In genomic region chr17:72115789-72116520, GRCh38 we compare ENCODE assay signal across 19 cellular contexts. TPM values are rescaled to one million over a fixed set of nuclear protein-coding genes. Genes with fewer than 3 reads are reported as not detected.
DNase-seq lines count a peak whose midpoint lies in the region; ATAC-seq and TF ChIP-seq lines count a peak whose summit lies in the region.
"Had no signal": no experiment of that assay in that cellular context is flagged by ENCODE, and none has a peak within 500 bp of the region (broad histone marks: within the 10 kb centered on the region; RNA-seq: fewer than 3 reads in every experiment).

No MANE protein-coding gene starts in this region.

- POLR2A ChIA-PET in GM10248 (lab: Yijun Ruan, JAX): no interaction called here

- in situ Hi-C loops in brain microvascular endothelial cell (cut with HindIII; ENCODE audit: low pct_ligation_motif_present, low sequenced_read_pairs): no loop called here

- TF ChIP-seq CTCF in GM10248 (IDR thresholded peaks at IDR 0.05; ENCODE audit: control extremely low read depth, extremely low read depth, low read depth, missing control alignments): no peak
- no peak for TF ChIP-seq CTCF in glutamatergic neuron (IDR thresholded peaks at IDR 0.05; ENCODE audit: partially characterized antibody, unreplicated experiment)
- no peak for TF ChIP-seq CTCF in neural progenitor cell (IDR thresholded peaks at IDR 0.05)
- TF ChIP-seq CTCF in brain microvascular endothelial cell (IDR thresholded peaks at IDR 0.05; ENCODE audit: low read depth, low read length, missing control alignments): no peak

- H3K36me3 ChIP-seq in NT2/D1 (ENCODE audit: insufficient read depth, insufficient read length, low read length) (no peaks in the 10 kb centered on the region), neural progenitor cell (no peaks in the 10 kb centered on the region), brain microvascular endothelial cell (replicated peaks) (no peaks in the 10 kb centered on the region)
- H3K36me3 ChIP-seq: gastrocnemius medialis had no signal

- H3K27me3 Mint-ChIP-seq in glutamatergic neuron (ENCODE audit: unreplicated experiment) (peaks cover 23% of the 10 kb centered on the region), neural progenitor cell (ENCODE audit: insufficient read depth, low read depth) (peaks cover 55% of the 10 kb centered on the region)
- peaks cover 71% of the 10 kb centered on the region for H3K27me3 Mint-ChIP-seq in activated naive CD4-positive, alpha-beta T cell treated with anti-CD3 and anti-CD28 coated beads for 36 hours (ENCODE audit: low read depth)

- ATAC-seq in GM18868 (IDR thresholded peaks at IDR 0.05; ENCODE audit: unreplicated experiment): no peak
- ATAC-seq: gastrocnemius medialis had no signal

- H3K36me3 Mint-ChIP-seq in glutamatergic neuron (ENCODE audit: unreplicated experiment): no peaks in the 10 kb centered on the region
- no peaks in the 10 kb centered on the region for H3K36me3 Mint-ChIP-seq in neural progenitor cell
- no peaks in the 10 kb centered on the region for H3K36me3 Mint-ChIP-seq in activated naive CD4-positive, alpha-beta T cell treated with anti-CD3 and anti-CD28 coated beads for 36 hours (ENCODE audit: low read depth)
- H3K36me3 Mint-ChIP-seq: activated naive CD8-positive, alpha-beta T cell had no signal

- H3K4me1 ChIP-seq in NT2/D1 (ENCODE audit: insufficient read depth, insufficient read length): peaks cover 8% of the 10 kb centered on the region
- H3K4me1 ChIP-seq in neural progenitor cell: peaks cover 53% of the 10 kb centered on the region

- peaks cover 5% of the 10 kb centered on the region for H3K4me1 Mint-ChIP-seq in glutamatergic neuron (ENCODE audit: low read depth, unreplicated experiment)
- peaks cover 44% of the 10 kb centered on the region for H3K4me1 Mint-ChIP-seq in neural progenitor cell
- peaks cover 22% of the 10 kb centered on the region for H3K4me1 Mint-ChIP-seq in activated naive CD4-positive, alpha-beta T cell treated with anti-CD3 and anti-CD28 coated beads for 36 hours (ENCODE audit: low read depth)

- peak overlapping the region; percentile 72 for H3K4me3 Mint-ChIP-seq in glutamatergic neuron (ENCODE audit: unreplicated experiment)
- H3K4me3 Mint-ChIP-seq in neural progenitor cell: peak overlapping the region; percentile 87
- no peak overlapping the region for H3K4me3 Mint-ChIP-seq in activated naive CD4-positive, alpha-beta T cell treated with anti-CD3 and anti-CD28 coated beads for 36 hours
- H3K4me3 Mint-ChIP-seq: central memory CD8-positive, alpha-beta T cell had no signal

- intact Hi-C loops in activated naive CD4-positive, alpha-beta T cell treated with anti-CD3 and anti-CD28 coated beads for 36 hours (cut with micrococcal nuclease): loop anchor here (5.0 to 10.0 kb wide), 2 partner anchors 1031 to 1349 kb away; no protein-coding TSS in a partner anchor

- H3K4me2 ChIP-seq in neural progenitor cell: peak overlapping the region; percentile 96

- peaks cover 10% of the 10 kb centered on the region for H4K20me1 ChIP-seq in neural progenitor cell (ENCODE audit: low read depth)

- H3K9me3 Mint-ChIP-seq in glutamatergic neuron (ENCODE audit: unreplicated experiment): peaks cover 7% of the 10 kb centered on the region
- no peaks in the 10 kb centered on the region for H3K9me3 Mint-ChIP-seq in neural progenitor cell
- H3K9me3 Mint-ChIP-seq in activated naive CD4-positive, alpha-beta T cell treated with anti-CD3 and anti-CD28 coated beads for 36 hours: no peaks in the 10 kb centered on the region
- H3K9me3 Mint-ChIP-seq: central memory CD8-positive, alpha-beta T cell had no signal

- no peaks in the 10 kb centered on the region for H3K9me3 ChIP-seq in NT2/D1 (ENCODE audit: insufficient read depth, low read length)
- H3K9me3 ChIP-seq in neural progenitor cell (ENCODE audit: low read depth): no peaks in the 10 kb centered on the region
- H3K9me3 ChIP-seq: gastrocnemius medialis had no signal

- peak overlapping the region; percentile 40 for H2AFZ ChIP-seq in neural progenitor cell (replicated peaks)

- peak; percentile 31 for DNase-seq in GM10248 (ENCODE audit: extremely low spot score)
- no peak for DNase-seq in NT2/D1 (ENCODE audit: low read depth, low spot score)
- DNase-seq in glutamatergic neuron: peak; percentile 31
- DNase-seq in neural progenitor cell (ENCODE audit: low spot score): peak; percentile 59
- no peak for DNase-seq in brain microvascular endothelial cell
- DNase-seq in stimulated activated CD4-positive, alpha-beta T cell treated with anti-CD3 and anti-CD28 coated beads, Interleukin-2, amount 100 ng/mL, for 48 hours: no peak
- no peak for DNase-seq in activated naive CD4-positive, alpha-beta T cell treated with anti-CD3 and anti-CD28 coated beads for 36 hours
- DNase-seq: activated CD4-positive, alpha-beta T cell treated with anti-CD3 and anti-CD28 coated beads for 1 hour; activated T-cell treated with anti-CD3 and anti-CD28 coated beads, Interleukin-2, amount 50 U/mL, for 1 hour; gastrocnemius medialis; NCI-H1436; Right ventricle myocardium superior; stimulated activated CD4-positive, alpha-beta T cell treated with anti-CD3 and anti-CD28 coated beads, Interleukin-12 subunit alpha, Interleukin-12 subunit beta, amount 100 ng/mL, for 4 hours had no signal

- no peak overlapping the region for H3K27ac ChIP-seq in neural progenitor cell
- no peak overlapping the region for H3K27ac ChIP-seq in brain microvascular endothelial cell
- H3K27ac ChIP-seq: epithelial cell of prostate, gastrocnemius medialis, HL-60 had no signal

- H3K4me3 ChIP-seq in NT2/D1 (ENCODE audit: insufficient read length, low read depth): peak overlapping the region; percentile 45
- peak overlapping the region; percentile 43 for H3K4me3 ChIP-seq in neural progenitor cell
- no peak overlapping the region for H3K4me3 ChIP-seq in brain microvascular endothelial cell (ENCODE audit: low read depth, low read length)

- no peaks in the 10 kb centered on the region for H3K79me2 ChIP-seq in neural progenitor cell (ENCODE audit: low read depth)

- CTCF ChIA-PET in GM10248 (lab: Yijun Ruan, JAX): interaction anchor here (0.9 to 1.3 kb wide), 4 partner anchors 12 to 91 kb away, joined by 3 to 4 read pairs (median 3); no protein-coding TSS in a partner anchor
- CTCF ChIA-PET in activated naive CD4-positive, alpha-beta T cell treated with anti-CD3 and anti-CD28 coated beads for 36 hours (lab: Charles Lee): no interaction called here

- H3K9ac ChIP-seq in NT2/D1 (ENCODE audit: insufficient read length, low read depth): peak overlapping the region; percentile 66
- H3K9ac ChIP-seq in neural progenitor cell: no peak overlapping the region

- H3K27ac Mint-ChIP-seq in glutamatergic neuron (ENCODE audit: unreplicated experiment) (no peak overlapping the region), neural progenitor cell (no peak overlapping the region)
- H3K27ac Mint-ChIP-seq in activated naive CD4-positive, alpha-beta T cell treated with anti-CD3 and anti-CD28 coated beads for 36 hours: no peak overlapping the region
- H3K27ac Mint-ChIP-seq: activated naive CD8-positive, alpha-beta T cell had no signal

- H3K27me3 ChIP-seq in NT2/D1 (ENCODE audit: insufficient read depth, insufficient read length) (peaks cover 72% of the 10 kb centered on the region), neural progenitor cell (peaks cover 72% of the 10 kb centered on the region), brain microvascular endothelial cell (replicated peaks) (peaks cover 28% of the 10 kb centered on the region)

- H3F3A ChIP-seq in neural progenitor cell (ENCODE audit: low read depth): peaks cover 10% of the 10 kb centered on the region

RNA-seq across cellular contexts. Expression of gene SOX9, which starts 4.9 kb away (rescaled TPM):
- total RNA-seq in glutamatergic neuron (ENCODE audit: unreplicated experiment) (1.6 TPM), neural progenitor cell (ENCODE audit: low replicate concordance) (10.6 and 12.7 TPM in 2 replicates)
- not detected for total RNA-seq in activated naive CD4-positive, alpha-beta T cell treated with anti-CD3 and anti-CD28 coated beads for 36 hours
- total RNA-seq: T-helper 2 cell treated with Interferon-gamma antibody and Interleukin-4, amounts not matched to agents 100 ng/mL and 5 ng/mL, for 36 hours had no signal

Comparison
In these comparisons a context has a peak if more than half of its experiments do, and no peak if none do; other contexts are left out.
1. DNase-seq: peak in GM10248 (single experiment), glutamatergic neuron (single experiment) and neural progenitor cell (single experiment); none in NT2/D1 (single experiment), brain microvascular endothelial cell (single experiment), stimulated activated CD4-positive, alpha-beta T cell treated with anti-CD3 and anti-CD28 coated beads, Interleukin-2, amount 100 ng/mL, for 48 hours (0 of 2) and activated naive CD4-positive, alpha-beta T cell treated with anti-CD3 and anti-CD28 coated beads for 36 hours (single experiment).